ENCODE assay signal across 21 cellular contexts in genomic region chr6:161413361-161413771, GRCh38.
DNase-seq lines count a peak whose midpoint lies in the region; ATAC-seq and TF ChIP-seq lines count a peak whose summit lies in the region.
"Had no signal": no experiment of that assay in that cellular context is flagged by ENCODE, and none has a peak within 500 bp of the region (broad histone marks: within the 10 kb centered on the region; RNA-seq: fewer than 3 reads in every experiment).

No MANE protein-coding gene starts in this region.

- TF ChIP-seq CTCF in left ventricle myocardium inferior (IDR thresholded peaks at IDR 0.05; ENCODE audit: borderline replicate concordance) (no peak), nephron (IDR thresholded peaks at IDR 0.05; ENCODE audit: unreplicated experiment in 3 of 3) (no peak), mucosa of descending colon (IDR thresholded peaks at IDR 0.05) (no peak)

- peak overlapping the region in 2 of 3 experiments; percentile 83 to 93 for H3K27ac Mint-ChIP-seq in nephron
- H3K27ac Mint-ChIP-seq: CD8-positive, alpha-beta T cell; IgD-negative memory B cell had no signal

- H3K4me1 ChIP-seq in right cardiac atrium (ENCODE audit: control insufficient read depth, insufficient read depth, low read length) (no peaks in the 10 kb centered on the region), left ventricle myocardium inferior (peaks cover 17% of the 10 kb centered on the region), mucosa of descending colon (ENCODE audit: low read depth) (no peaks in the 10 kb centered on the region)

- H3K4me1 Mint-ChIP-seq in nephron: peaks cover 23% of the 10 kb centered on the region
- H3K4me1 Mint-ChIP-seq: IgD-negative memory B cell had no signal

- H3K36me3 Mint-ChIP-seq in nephron (ENCODE audit: low read depth): no peaks in the 10 kb centered on the region
- H3K36me3 Mint-ChIP-seq: CD8-positive, alpha-beta T cell; IgD-negative memory B cell had no signal

- H3K9me3 ChIP-seq in right cardiac atrium (ENCODE audit: control insufficient read depth, low read length) (no peaks in the 10 kb centered on the region), left ventricle myocardium inferior (replicated peaks) (peaks cover 6% of the 10 kb centered on the region), mucosa of descending colon (no peaks in the 10 kb centered on the region)

- DNase-seq in right cardiac atrium (peak in 2 of 3 donors; percentile 45 to 46), left ventricle myocardium inferior (no peak), retina (peak; percentile 26), NCI-H2227 treated with DMSO at 0.1 percent for 48 hours (lab: John Stamatoyannopoulos, UW) (no peak), mucosa of descending colon (no peak)
- DNase-seq: 8988T; Calu3; CD8-positive, alpha-beta T cell; DMS153; MV-4-11; NCI-H1105 treated with DMSO at 0.1 percent for 48 hours; NCI-H1694; NCI-H2081; NCI-H2171 treated with DMSO at 0.1 percent for 48 hours; NCI-H446; NCI-H526 treated with DMSO at 0.1 percent for 48 hours; OCI-M1; Right ventricle myocardium superior had no signal

- no peaks in the 10 kb centered on the region for H3K36me3 ChIP-seq in left ventricle myocardium inferior
- H3K36me3 ChIP-seq in mucosa of descending colon (ENCODE audit: low read depth): no peaks in the 10 kb centered on the region

- ATAC-seq in right cardiac atrium (no peak), mucosa of descending colon (no peak), HG03135 (IDR thresholded peaks at IDR 0.05; ENCODE audit: unreplicated experiment) (no peak)
- ATAC-seq: CD8-positive, alpha-beta T cell had no signal

- no peak overlapping the region for H3K27ac ChIP-seq in right cardiac atrium (ENCODE audit: low read length)
- no peak overlapping the region for H3K27ac ChIP-seq in left ventricle myocardium inferior (replicated peaks)

- H3K4me3 Mint-ChIP-seq in nephron: no peak overlapping the region
- H3K4me3 Mint-ChIP-seq: CD8-positive, alpha-beta T cell; IgD-negative memory B cell had no signal

- H3K4me3 ChIP-seq in right cardiac atrium (ENCODE audit: low read length) (no peak overlapping the region), left ventricle myocardium inferior (no peak overlapping the region), mucosa of descending colon (no peak overlapping the region)

- intact Hi-C loops in right cardiac atrium (cut with DNase I) (loop anchor here in 3 of 4 donors (10.0 kb wide), 1 partner anchor 281 kb away; no protein-coding TSS in a partner anchor), left ventricle myocardium inferior (cut with micrococcal nuclease) (no loop called here), mucosa of descending colon (cut with DNase I, micrococcal nuclease) (loop anchor here in 1 of 2 donors (10.0 kb wide), 1 partner anchor 281 kb away; no protein-coding TSS in a partner anchor)

- H3K27me3 ChIP-seq in right cardiac atrium (ENCODE audit: control insufficient read depth, insufficient read depth) (no peaks in the 10 kb centered on the region), left ventricle myocardium inferior (ENCODE audit: low read depth) (no peaks in the 10 kb centered on the region)

- no peaks in the 10 kb centered on the region for H3K9me3 Mint-ChIP-seq in nephron
- H3K9me3 Mint-ChIP-seq: CD8-positive, alpha-beta T cell; IgD-negative memory B cell had no signal

- WGBS in right cardiac atrium: 87% methylated on average over 9 of the region's 9 CpGs

- no peaks in the 10 kb centered on the region for H3K27me3 Mint-ChIP-seq in nephron (ENCODE audit: low read depth)

Comparison
In these comparisons a context has a peak if more than half of its experiments do, and no peak if none do; other contexts are left out.
1. DNase-seq: peak in right cardiac atrium (2 of 3) and retina (single experiment); none in left ventricle myocardium inferior (single experiment), NCI-H2227 treated with DMSO at 0.1 percent for 48 hours (single experiment) and mucosa of descending colon (0 of 3).